8 cellular contexts compared by ENCODE assay signal in genomic region chr12:123457980-123458779, GRCh38. TPM values are rescaled to one million over a fixed set of nuclear protein-coding genes. Genes with fewer than 3 reads are reported as not detected.
A peak's percentile ranks its signal among the peaks of the same experiment; 100 is the strongest.
DNase-seq lines count a peak whose midpoint lies in the region; ATAC-seq and TF ChIP-seq lines count a peak whose summit lies in the region.

Gene SNRNP35 (plus strand): TSS chr12:123458139. CDS start chr12:123465541, 7,402 bp downstream.

- peak; percentile 49 for TF ChIP-seq POLR2A in GM18526 (IDR thresholded peaks at IDR 0.05; ENCODE audit: extremely low read depth, insufficient read length)

- DNase-seq in A172 (ENCODE audit: low spot score): peak; percentile 64
- peak; percentile 83 to 91 for DNase-seq in NCI-H526 (lab: John Stamatoyannopoulos, UW)
- DNase-seq in activated CD4-positive, alpha-beta T cell treated with anti-CD3 and anti-CD28 coated beads, Interleukin-2, amount 50 U/mL, for 1 hour: peak; percentile 81
- DNase-seq in dedifferentiated amniotic fluid mesenchymal stem cell (ENCODE audit: extremely low spot score): peak; percentile 63
- peak; percentile 96 for DNase-seq in left kidney (ENCODE audit: low read depth, low spot score)
- peak; percentile 73 for DNase-seq in stimulated activated CD4-positive, alpha-beta T cell treated with anti-CD3 and anti-CD28 coated beads, Interleukin-1b, Interleukin-23, amount 100 ng/mL, for 4 hours (ENCODE audit: low read depth in 2 of 2)

- ATAC-seq in HG03342 (IDR thresholded peaks at IDR 0.05; ENCODE audit: unreplicated experiment): peak; percentile 50

RNA-seq across cellular contexts. Expression of gene SNRNP35, which starts in this region (rescaled TPM):
- 8.6 and 12.0 TPM in 2 replicates for total RNA-seq in A172 (2014; rRNA removed; shearing (Covaris generic))

Comparison
In these comparisons a context has a peak if more than half of its experiments do, and no peak if none do; other contexts are left out.
1. Peak in every context shown above with its lines: DNase-seq and ATAC-seq.